19 cellular contexts compared by ENCODE assay signal in the genomic region with DNA sequence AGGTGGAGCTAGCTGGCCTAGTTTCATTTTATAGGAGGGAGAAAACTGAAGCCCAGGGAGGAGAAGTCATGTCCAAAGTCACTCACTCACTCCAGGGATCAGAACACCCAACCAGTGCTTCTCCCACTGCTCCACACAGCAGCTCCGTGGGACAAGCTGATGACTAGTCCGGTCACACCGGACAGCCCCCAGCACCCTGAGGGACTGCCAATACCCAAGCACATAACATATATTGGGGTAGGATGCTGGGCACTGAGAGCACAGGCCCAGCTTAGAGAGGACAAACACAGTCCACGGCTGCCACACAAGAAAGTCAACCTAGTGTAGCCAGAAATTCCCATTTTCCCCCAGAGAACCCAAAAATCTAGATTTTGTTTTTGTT. TPM values are rescaled to one million over a fixed set of nuclear protein-coding genes. Genes with fewer than 3 reads are reported as not detected.
"Had no signal": no experiment of that assay in that cellular context is flagged by ENCODE, and none has a peak within 500 bp of the region (broad histone marks: within the 10 kb centered on the region; RNA-seq: fewer than 3 reads in every experiment).

No MANE protein-coding gene starts in this region.

- H3K4me3 ChIP-seq: mucosa of descending colon, sigmoid colon had no signal

- DNase-seq: activated CD4-positive, alpha-beta T cell treated with anti-CD3 and anti-CD28 coated beads for 1 hour; activated CD4-positive, alpha-beta T cell treated with anti-CD3 and anti-CD28 coated beads, Interleukin-2, amount 50 U/mL, for 48 hours; activated CD8-positive, alpha-beta memory T cell treated with anti-CD3 and anti-CD28 coated beads, Interleukin-2, amount 10 ng/mL, durations not matched to agents 7 days and 5 days; activated naive CD8-positive, alpha-beta T cell treated with anti-CD3 and anti-CD28 coated beads, Interleukin-2, amount 50 U/mL, for 24 hours; activated T-cell treated with anti-CD3 and anti-CD28 coated beads, Interleukin-2, amount 50 U/mL, for 48 hours; glutamatergic neuron; left colon; mammary epithelial cell; mucosa of descending colon; naive thymus-derived CD8-positive, alpha-beta T cell; nucleus accumbens; sigmoid colon; stimulated activated CD4-positive, alpha-beta T cell treated with anti-CD3 and anti-CD28 coated beads, Interleukin-12 subunit alpha, Interleukin-12 subunit beta, amount 100 ng/mL, for 4 hours; stimulated activated CD4-positive, alpha-beta T cell treated with anti-CD3 and anti-CD28 coated beads, Interleukin-2, amount 100 ng/mL, for 48 hours had no signal

- H3K4me3 Mint-ChIP-seq: activated CD8-positive, alpha-beta memory T cell treated with anti-CD3 and anti-CD28 coated beads, Interleukin-2, amount 10 ng/mL, durations not matched to agents 7 days and 5 days; activated naive CD8-positive, alpha-beta T cell treated with anti-CD3 and anti-CD28 coated beads, Interleukin-2, amount 50 U/mL, for 24 hours; central memory CD8-positive, alpha-beta T cell; naive thymus-derived CD8-positive, alpha-beta T cell; stimulated activated naive CD8-positive, alpha-beta T cell treated with anti-CD3 and anti-CD28 coated beads, Interleukin-15, Interleukin-2, amounts not matched to agents 100 ng/mL and 50 ng/mL, for 24 hours had no signal

- H3K27me3 ChIP-seq: sigmoid colon had no signal

- H3K27me3 Mint-ChIP-seq: activated CD8-positive, alpha-beta memory T cell treated with anti-CD3 and anti-CD28 coated beads, Interleukin-2, amount 10 ng/mL, durations not matched to agents 7 days and 5 days; activated naive CD8-positive, alpha-beta T cell treated with anti-CD3 and anti-CD28 coated beads, Interleukin-2, amount 50 U/mL, for 24 hours; central memory CD8-positive, alpha-beta T cell; naive thymus-derived CD8-positive, alpha-beta T cell; stimulated activated naive CD8-positive, alpha-beta T cell treated with anti-CD3 and anti-CD28 coated beads, Interleukin-15, Interleukin-2, amounts not matched to agents 100 ng/mL and 50 ng/mL, for 24 hours had no signal

- H3K9me3 ChIP-seq: mucosa of descending colon, sigmoid colon had no signal

- H3K9me3 Mint-ChIP-seq: activated naive CD8-positive, alpha-beta T cell treated with anti-CD3 and anti-CD28 coated beads, Interleukin-2, amount 50 U/mL, for 24 hours; central memory CD8-positive, alpha-beta T cell; naive thymus-derived CD8-positive, alpha-beta T cell; stimulated activated naive CD8-positive, alpha-beta T cell treated with anti-CD3 and anti-CD28 coated beads, Interleukin-15, Interleukin-2, amounts not matched to agents 100 ng/mL and 50 ng/mL, for 24 hours had no signal

- H3K27ac Mint-ChIP-seq: activated CD8-positive, alpha-beta memory T cell treated with anti-CD3 and anti-CD28 coated beads, Interleukin-2, amount 10 ng/mL, durations not matched to agents 7 days and 5 days; activated naive CD8-positive, alpha-beta T cell treated with anti-CD3 and anti-CD28 coated beads, Interleukin-2, amount 50 U/mL, for 24 hours; stimulated activated naive CD8-positive, alpha-beta T cell treated with anti-CD3 and anti-CD28 coated beads, Interleukin-15, Interleukin-2, amounts not matched to agents 100 ng/mL and 50 ng/mL, for 24 hours had no signal

RNA-seq across cellular contexts. Expression of a gene that starts 23.4 kb away (rescaled TPM):
- total RNA-seq: activated CD8-positive, alpha-beta memory T cell treated with anti-CD3 and anti-CD28 coated beads, Interleukin-2, amount 10 ng/mL, durations not matched to agents 7 days and 5 days; dermis microvascular lymphatic vessel endothelial cell; esophagus mucosa; left colon; mammary epithelial cell; mucosa of descending colon; naive thymus-derived CD8-positive, alpha-beta T cell; pulmonary artery endothelial cell; sigmoid colon had no signal
- polyA plus RNA-seq: mammary epithelial cell; naive thymus-derived CD8-positive, alpha-beta T cell; sigmoid colon had no signal
